8 cellular contexts compared by ENCODE assay signal in genomic region chr9:98859941-98860340, GRCh38. TPM values are rescaled to one million over a fixed set of nuclear protein-coding genes. Genes with fewer than 3 reads are reported as not detected.
"Had no signal": no experiment of that assay in that cellular context is flagged by ENCODE, and none has a peak within 500 bp of the region (broad histone marks: within the 10 kb centered on the region; RNA-seq: fewer than 3 reads in every experiment).

No MANE protein-coding gene starts in this region.

- H3K4me1 ChIP-seq: HAP-1 had no signal

- H3K27ac ChIP-seq: HL-60 had no signal

- DNase-seq: GM23248, GOT3, H7, HFFc6 had no signal

- ATAC-seq: HCT116, HepG2 had no signal

- H3K4me3 ChIP-seq: GM23248, HAP-1 had no signal

- FAIRE-seq: HepG2 had no signal

- H3K36me3 ChIP-seq: HAP-1 had no signal

- H3K9me3 ChIP-seq: HAP-1 had no signal

RNA-seq across cellular contexts. Expression of gene GALNT12, which starts 52.5 kb away (rescaled TPM):
- polyA plus RNA-seq: HepG2 had no signal
